22 cellular contexts compared by ENCODE assay signal in genomic region chr22:46491936-46492335, GRCh38. TPM values are rescaled to one million over a fixed set of nuclear protein-coding genes. Genes with fewer than 3 reads are reported as not detected.
A peak's percentile ranks its signal among the peaks of the same experiment; 100 is the strongest.
DNase-seq lines count a peak whose midpoint lies in the region; ATAC-seq and TF ChIP-seq lines count a peak whose summit lies in the region.
"Had no signal": no experiment of that assay in that cellular context is flagged by ENCODE, and none has a peak within 500 bp of the region (broad histone marks: within the 10 kb centered on the region; RNA-seq: fewer than 3 reads in every experiment).

No MANE protein-coding gene starts in this region.

- 20 to 25% methylated on average over 11 of the region's 11 CpGs for WGBS in aorta, 2 donors

- H3K9ac ChIP-seq in adipocyte (ENCODE audit: low read length), result no peak overlapping the region
- H3K9ac ChIP-seq: neural progenitor cell had no signal

- H3K27me3 ChIP-seq in adipocyte (replicated peaks; ENCODE audit: control insufficient read depth, insufficient read depth, low read length), result peaks cover 20% of the 10 kb centered on the region
- H3K27me3 ChIP-seq in aorta (ENCODE audit: control insufficient read depth in 1 of 2, insufficient read depth in 2 of 2, low read length in 1 of 2), result no peaks in the 10 kb centered on the region
- H3K27me3 ChIP-seq: neural progenitor cell, sigmoid colon, transverse colon had no signal

- H3K9me3 ChIP-seq in adipocyte (ENCODE audit: control insufficient read depth, low read length) (peaks cover 5% of the 10 kb centered on the region), aorta (ENCODE audit: control insufficient read depth, low read length) (peaks cover 2% of the 10 kb centered on the region)
- H3K9me3 ChIP-seq: sigmoid colon, transverse colon had no signal

- peaks cover 4% of the 10 kb centered on the region for H3K36me3 Mint-ChIP-seq in glutamatergic neuron (ENCODE audit: unreplicated experiment)
- H3K36me3 Mint-ChIP-seq: activated naive CD8-positive, alpha-beta T cell treated with anti-CD3 and anti-CD28 coated beads for 36 hours; CD8-positive, alpha-beta memory T cell had no signal

- H3K27me3 Mint-ChIP-seq in glutamatergic neuron (ENCODE audit: unreplicated experiment), result peaks cover 5% of the 10 kb centered on the region
- H3K27me3 Mint-ChIP-seq: activated CD8-positive, alpha-beta T cell treated with anti-CD3 and anti-CD28 coated beads for 36 hours had no signal

- H3K9me3 Mint-ChIP-seq in glutamatergic neuron (ENCODE audit: unreplicated experiment), result no peaks in the 10 kb centered on the region
- H3K9me3 Mint-ChIP-seq: activated CD8-positive, alpha-beta T cell treated with anti-CD3 and anti-CD28 coated beads for 36 hours; activated naive CD8-positive, alpha-beta T cell treated with anti-CD3 and anti-CD28 coated beads for 36 hours; CD8-positive, alpha-beta memory T cell; stimulated activated naive CD8-positive, alpha-beta T cell treated with anti-CD3 and anti-CD28 coated beads, Interleukin-15, amount 100 ng/mL, for 72 hours had no signal

- H3K27ac ChIP-seq in aorta (ENCODE audit: low read depth in 1 of 2, low read length in 2 of 2), result no peak overlapping the region
- H3K27ac ChIP-seq: neural progenitor cell, sigmoid colon, transverse colon had no signal

- H3K4me1 Mint-ChIP-seq in glutamatergic neuron (ENCODE audit: low read depth, unreplicated experiment), result peaks cover 6% of the 10 kb centered on the region
- H3K4me1 Mint-ChIP-seq: CD8-positive, alpha-beta memory T cell; stimulated activated naive CD8-positive, alpha-beta T cell treated with anti-CD3 and anti-CD28 coated beads, Interleukin-15, amount 100 ng/mL, for 72 hours had no signal

- no peaks in the 10 kb centered on the region for H3K4me1 ChIP-seq in adipocyte (ENCODE audit: control insufficient read depth, insufficient read depth, low read length)
- H3K4me1 ChIP-seq in aorta (ENCODE audit: control insufficient read depth in 1 of 2, insufficient read depth in 2 of 2, low read length in 2 of 2), result no peaks in the 10 kb centered on the region
- H3K4me1 ChIP-seq: sigmoid colon, transverse colon had no signal

- intact Hi-C loops in aorta (cut with DNase I), result no loop called here

- H3K4me3 ChIP-seq in adipocyte (ENCODE audit: low read length) (no peak overlapping the region), aorta (ENCODE audit: low read length in 2 of 2) (no peak overlapping the region)
- H3K4me3 ChIP-seq: neural progenitor cell, sigmoid colon, transverse colon had no signal

- H3K36me3 ChIP-seq in adipocyte (ENCODE audit: control insufficient read depth, insufficient read depth, low read length, severe bottlenecking) (no peaks in the 10 kb centered on the region), aorta (ENCODE audit: control insufficient read depth in 1 of 2, insufficient read depth in 2 of 2, low read length in 1 of 2) (no peaks in the 10 kb centered on the region)
- H3K36me3 ChIP-seq: neural progenitor cell, sigmoid colon, transverse colon had no signal

- peak overlapping the region; percentile 59 for H3K27ac Mint-ChIP-seq in glutamatergic neuron (ENCODE audit: unreplicated experiment)
- H3K27ac Mint-ChIP-seq: activated CD8-positive, alpha-beta T cell treated with anti-CD3 and anti-CD28 coated beads for 36 hours; activated naive CD8-positive, alpha-beta T cell treated with anti-CD3 and anti-CD28 coated beads for 36 hours; CD8-positive, alpha-beta memory T cell; neural progenitor cell had no signal

- no peak for ATAC-seq in aorta (ENCODE audit: low FRiP score)
- ATAC-seq: activated CD8-positive, alpha-beta T cell treated with anti-CD3 and anti-CD28 coated beads for 36 hours; esophagus mucosa; stimulated activated naive CD8-positive, alpha-beta T cell treated with anti-CD3 and anti-CD28 coated beads, Interleukin-15, amount 100 ng/mL, for 72 hours had no signal

- TF ChIP-seq CTCF in glutamatergic neuron (IDR thresholded peaks at IDR 0.05; ENCODE audit: partially characterized antibody, unreplicated experiment), result no peak

- H3K4me3 Mint-ChIP-seq in glutamatergic neuron (ENCODE audit: unreplicated experiment), result peak overlapping the region; percentile 8
- H3K4me3 Mint-ChIP-seq: activated CD8-positive, alpha-beta T cell treated with anti-CD3 and anti-CD28 coated beads for 36 hours; activated naive CD8-positive, alpha-beta T cell treated with anti-CD3 and anti-CD28 coated beads for 36 hours; CD8-positive, alpha-beta memory T cell; neural progenitor cell; stimulated activated naive CD8-positive, alpha-beta T cell treated with anti-CD3 and anti-CD28 coated beads, Interleukin-15, amount 100 ng/mL, for 72 hours had no signal

- DNase-seq in EL (peak; percentile 45), adipocyte (ENCODE audit: low read depth) (peak; percentile 43), glutamatergic neuron (peak; percentile 74), superior temporal gyrus (ENCODE audit: extremely low spot score) (peak; percentile 14), COLO829 (ENCODE audit: low spot score) (no peak), aorta (no peak)
- DNase-seq in effector CD4-positive, alpha-beta T cell, result no peak
- DNase-seq: activated CD4-positive, CD25-positive, alpha-beta regulatory T cell treated with anti-CD3 and anti-CD28 coated beads, Interleukin-2, amount 50 U/mL, for 72 hours; activated CD8-positive, alpha-beta T cell treated with anti-CD3 and anti-CD28 coated beads for 36 hours; activated effector memory CD4-positive, alpha-beta T cell treated with Interleukin-2 at 50 U/mL for 16 hours; activated naive CD8-positive, alpha-beta T cell treated with anti-CD3 and anti-CD28 coated beads for 36 hours; CD8-positive, alpha-beta memory T cell; DMS79 treated with DMSO at 0.1 percent for 48 hours; effector CD8-positive, alpha-beta T cell; NCI-H1105 treated with DMSO at 0.1 percent for 48 hours; NCI-H2029; SHP77; sigmoid colon; stimulated activated naive CD8-positive, alpha-beta T cell treated with anti-CD3 and anti-CD28 coated beads, Interleukin-15, amount 100 ng/mL, for 72 hours; transverse colon had no signal

RNA-seq across cellular contexts. Expression of gene CELSR1, which starts 45.5 kb away (rescaled TPM):
- total RNA-seq in glutamatergic neuron (ENCODE audit: unreplicated experiment) (0.27 TPM), aorta (1 to 10 TPM; 2.3 to 3.0 TPM)
- polyA plus RNA-seq in aorta, result under 1 TPM; 0.15 to 0.38 TPM

Comparison
In these comparisons a context has a peak if more than half of its experiments do, and no peak if none do; other contexts are left out.
1. DNase-seq: peak in EL (single experiment), adipocyte (single experiment), glutamatergic neuron (single experiment) and superior temporal gyrus (single experiment); none in effector CD4-positive, alpha-beta T cell (single experiment), COLO829 (single experiment) and aorta (0 of 2).